ENCODE assay signal across 29 cellular contexts in genomic region chr7:75536491-75536890, GRCh38. TPM values are rescaled to one million over a fixed set of nuclear protein-coding genes. Genes with fewer than 3 reads are reported as not detected.
DNase-seq lines count a peak whose midpoint lies in the region; ATAC-seq, FAIRE-seq and TF ChIP-seq lines count a peak whose summit lies in the region.
"Had no signal": no experiment of that assay in that cellular context is flagged by ENCODE, and none has a peak within 500 bp of the region (broad histone marks: within the 10 kb centered on the region; RNA-seq: fewer than 3 reads in every experiment).

No MANE protein-coding gene starts in this region.

- BruUV-seq in GM12878 (replicated peaks; lab: Mats Ljungman, UMichigan) = no TSS peak

- intact Hi-C loops in activated CD8-positive, alpha-beta T cell treated with anti-CD3 and anti-CD28 coated beads for 36 hours (cut with micrococcal nuclease) = no loop called here
- intact Hi-C loops in GM12878 (cut with micrococcal nuclease; ENCODE audit: unreplicated experiment) = loop anchor here (10.0 kb wide), 1 partner anchor 98 kb away; no protein-coding TSS in a partner anchor
- intact Hi-C loops in kidney (cut with DNase I) = no loop called here
- intact Hi-C loops in sigmoid colon (cut with DNase I) = no loop called here

- H3K36me3 Mint-ChIP-seq in activated CD8-positive, alpha-beta T cell treated with anti-CD3 and anti-CD28 coated beads, Interleukin-2, amount 10 ng/mL, durations not matched to agents 7 days and 5 days (ENCODE audit: low read depth) = no peaks in the 10 kb centered on the region
- no peaks in the 10 kb centered on the region for H3K36me3 Mint-ChIP-seq in activated CD8-positive, alpha-beta T cell treated with anti-CD3 and anti-CD28 coated beads for 36 hours (ENCODE audit: low read depth)

- H3K4me3 ChIP-seq in GM12878 (no peak overlapping the region), kidney (ENCODE audit: low read length in 2 of 2) (no peak overlapping the region), sigmoid colon (no peak overlapping the region)
- H3K4me3 ChIP-seq: K562, SJCRH30 had no signal

- H3K27me3 ChIP-seq in GM12878 (replicated peaks in 1 of 2; ENCODE audit: control insufficient read depth in 2 of 2, insufficient read depth in 2 of 2, low read length in 1 of 2) = no peaks in the 10 kb centered on the region
- no peaks in the 10 kb centered on the region for H3K27me3 ChIP-seq in sigmoid colon
- H3K27me3 ChIP-seq: BE2C, SJCRH30 had no signal

- SMC1A ChIA-PET in GM12878 (lab: Charles Lee; ENCODE audit: uncharacterized antibody, unreplicated experiment) = no interaction called here

- TF ChIP-seq RAD21 in GM12878 (IDR thresholded peaks at IDR 0.05; ENCODE audit: insufficient read depth, low read depth, low read length) = no peak

- in situ Hi-C loops in GM12878 (cut with MboI) = no loop called here

- H4K20me1 ChIP-seq in GM12878 (ENCODE audit: control insufficient read depth, insufficient read depth) = no peaks in the 10 kb centered on the region

- 96% methylated on average over 4 of the region's 4 CpGs for WGBS in GM12878 (ENCODE audit: insufficient coverage, insufficient replicate concordance, low lambda C conversion rate, missing lambda C conversion rate)
- WGBS in sigmoid colon, 2 donors = 97 to 98% methylated on average over 4 of the region's 4 CpGs

- H3K4me1 ChIP-seq in GM12878 (ENCODE audit: control insufficient read depth, insufficient read depth, low read length) (peaks cover 11% of the 10 kb centered on the region), kidney (ENCODE audit: control insufficient read depth in 1 of 2, insufficient read depth in 1 of 2, low read depth in 1 of 2, low read length in 2 of 2) (no peaks in the 10 kb centered on the region), sigmoid colon (no peaks in the 10 kb centered on the region)
- H3K4me1 ChIP-seq: BE2C had no signal

- no peaks in the 10 kb centered on the region for H3K27me3 Mint-ChIP-seq in activated CD8-positive, alpha-beta T cell treated with anti-CD3 and anti-CD28 coated beads, Interleukin-2, amount 10 ng/mL, durations not matched to agents 7 days and 5 days (ENCODE audit: low read depth)
- H3K27me3 Mint-ChIP-seq in activated CD8-positive, alpha-beta T cell treated with anti-CD3 and anti-CD28 coated beads for 36 hours = no peaks in the 10 kb centered on the region

- H3K36me3 ChIP-seq in GM12878 (ENCODE audit: control insufficient read depth in 2 of 2, insufficient read depth in 2 of 2, low read length in 1 of 2) (no peaks in the 10 kb centered on the region), kidney (ENCODE audit: control insufficient read depth in 1 of 2, insufficient read depth in 2 of 2, low read length in 2 of 2) (peaks cover 16 to 18% of the 10 kb centered on the region in 2 donors), sigmoid colon (peaks cover 4 to 52% (median 8%) of the 10 kb centered on the region in 4 donors)
- H3K36me3 ChIP-seq: BE2C had no signal

- no peak overlapping the region for H3K4me2 ChIP-seq in GM12878 (ENCODE audit: control insufficient read depth, insufficient read depth)

- H3K4me3 Mint-ChIP-seq in activated CD8-positive, alpha-beta T cell treated with anti-CD3 and anti-CD28 coated beads, Interleukin-2, amount 10 ng/mL, durations not matched to agents 7 days and 5 days = no peak overlapping the region
- H3K4me3 Mint-ChIP-seq in activated CD8-positive, alpha-beta T cell treated with anti-CD3 and anti-CD28 coated beads for 36 hours = no peak overlapping the region

- no peak for ATAC-seq in activated CD8-positive, alpha-beta T cell treated with anti-CD3 and anti-CD28 coated beads, Interleukin-2, amount 10 ng/mL, durations not matched to agents 7 days and 5 days
- no peak for ATAC-seq in activated CD8-positive, alpha-beta T cell treated with anti-CD3 and anti-CD28 coated beads for 36 hours
- no peak for ATAC-seq in GM12878
- no peak for ATAC-seq in HG02623 (IDR thresholded peaks at IDR 0.05; ENCODE audit: unreplicated experiment)
- ATAC-seq: K562, PC-3, Right ventricle myocardium inferior had no signal

- no peaks in the 10 kb centered on the region for H3K4me1 Mint-ChIP-seq in activated CD8-positive, alpha-beta T cell treated with anti-CD3 and anti-CD28 coated beads, Interleukin-2, amount 10 ng/mL, durations not matched to agents 7 days and 5 days (ENCODE audit: low read depth)
- H3K4me1 Mint-ChIP-seq in activated CD8-positive, alpha-beta T cell treated with anti-CD3 and anti-CD28 coated beads for 36 hours (ENCODE audit: low read depth) = no peaks in the 10 kb centered on the region

- H3K27ac ChIP-seq in GM12878 (ENCODE audit: control insufficient read depth, insufficient read depth) (no peak overlapping the region), kidney (ENCODE audit: low read depth in 2 of 2, low read length in 2 of 2) (no peak overlapping the region), sigmoid colon (no peak overlapping the region)
- H3K27ac ChIP-seq: 22Rv1, SJCRH30 had no signal

- peak; percentile 12 for DNase-seq in activated CD8-positive, alpha-beta T cell treated with anti-CD3 and anti-CD28 coated beads, Interleukin-2, amount 10 ng/mL, durations not matched to agents 7 days and 5 days
- DNase-seq in activated CD8-positive, alpha-beta T cell treated with anti-CD3 and anti-CD28 coated beads for 36 hours = no peak
- DNase-seq in GM12878 (ENCODE audit: low read depth, low spot score) = no peak
- peak; percentile 33 for DNase-seq in kidney
- peak; percentile 4 for DNase-seq in sigmoid colon
- no peak for DNase-seq in 8988T
- no peak for DNase-seq in OCI-M2 (lab: John Stamatoyannopoulos, UW; ENCODE audit: unreplicated experiment)
- DNase-seq: ACHN, BE2C, Calu3, DMS79 treated with DMSO at 0.1 percent for 48 hours, GF-D8, Kasumi-1, NCI-H1092 treated with DMSO at 0.1 percent for 48 hours, NCI-H1436, NCI-H187, NCI-H2171 treated with DMSO at 0.1 percent for 48 hours, NCI-H524 treated with DMSO at 0.1 percent for 48 hours, NCI-H774, PC-3, SJCRH30 had no signal

- no peak for TF ChIP-seq EP300 in GM12878 (IDR thresholded peaks at IDR 0.05; ENCODE audit: borderline replicate concordance in 1 of 2, control insufficient read depth in 1 of 2, low read depth in 2 of 2, low read length in 2 of 2)
- no peak for TF ChIP-seq EP300 in sigmoid colon (IDR thresholded peaks at IDR 0.05)

- H3K9me3 ChIP-seq in GM12878 (replicated peaks; ENCODE audit: control insufficient read depth, insufficient read depth, low read length) (no peaks in the 10 kb centered on the region), kidney (ENCODE audit: control insufficient read depth in 1 of 2, low read length in 2 of 2) (no peaks in the 10 kb centered on the region), sigmoid colon (no peaks in the 10 kb centered on the region)
- H3K9me3 ChIP-seq: BE2C, SJCRH30 had no signal

- FAIRE-seq in GM12878 (lab: Jason Lieb, UNC) (peak; percentile 31), kidney (lab: Jason Lieb, UNC) (no peak)
- FAIRE-seq: GM12892, H54, HTR-8/SVneo, K562 had no signal

- no peaks in the 10 kb centered on the region for H3K79me2 ChIP-seq in GM12878 (ENCODE audit: control insufficient read depth, insufficient read depth, low read length)

- no peak for TF ChIP-seq CTCF in activated CD8-positive, alpha-beta T cell treated with anti-CD3 and anti-CD28 coated beads for 36 hours (IDR thresholded peaks at IDR 0.05)
- no peak for TF ChIP-seq CTCF in GM12878 (IDR thresholded peaks at IDR 0.05 in 2 of 3, conservative IDR thresholded peaks at IDR 0.05 in 1 of 3; ENCODE audit: control insufficient read depth in 2 of 3, extremely low read depth in 1 of 3, insufficient read depth in 1 of 3, low read depth in 3 of 3, low read length in 3 of 3)
- no peak for TF ChIP-seq CTCF in kidney (IDR thresholded peaks at IDR 0.05; ENCODE audit: borderline replicate concordance, extremely low read depth, insufficient read depth)
- TF ChIP-seq CTCF in sigmoid colon (IDR thresholded peaks at IDR 0.05) = no peak

- RAD21 ChIA-PET in GM12878 (lab: Charles Lee; ENCODE audit: unreplicated experiment) = no interaction called here

- no peaks in the 10 kb centered on the region for H3K9me3 Mint-ChIP-seq in activated CD8-positive, alpha-beta T cell treated with anti-CD3 and anti-CD28 coated beads, Interleukin-2, amount 10 ng/mL, durations not matched to agents 7 days and 5 days (ENCODE audit: insufficient read depth)
- no peaks in the 10 kb centered on the region for H3K9me3 Mint-ChIP-seq in activated CD8-positive, alpha-beta T cell treated with anti-CD3 and anti-CD28 coated beads for 36 hours

- H3K9ac ChIP-seq in GM12878 (ENCODE audit: control insufficient read depth, insufficient read depth, low read length) = no peak overlapping the region
- no peak overlapping the region for H3K9ac ChIP-seq in kidney (ENCODE audit: low read length in 2 of 2)

- TF ChIP-seq POLR2A in GM12878 (IDR thresholded peaks at IDR 0.05; ENCODE audit: low read depth, low read length) (no peak), sigmoid colon (IDR thresholded peaks at IDR 0.05) (no peak)

- CTCF ChIA-PET in activated CD8-positive, alpha-beta T cell treated with anti-CD3 and anti-CD28 coated beads, Interleukin-2, amount 10 ng/mL, durations not matched to agents 7 days and 5 days (lab: Charles Lee) = interaction anchor here (0.8 kb wide), 1 partner anchor 18 kb away, joined by 3 read pairs; no protein-coding TSS in a partner anchor
- CTCF ChIA-PET in activated CD8-positive, alpha-beta T cell treated with anti-CD3 and anti-CD28 coated beads for 36 hours (lab: Charles Lee) = no interaction called here
- CTCF ChIA-PET in GM12878 (lab: Yijun Ruan, JAX) = no interaction called here

- H2AFZ ChIP-seq in GM12878 (ENCODE audit: control insufficient read depth, low read depth, low read length) = no peak overlapping the region

- no peak overlapping the region for H3K27ac Mint-ChIP-seq in activated CD8-positive, alpha-beta T cell treated with anti-CD3 and anti-CD28 coated beads, Interleukin-2, amount 10 ng/mL, durations not matched to agents 7 days and 5 days
- H3K27ac Mint-ChIP-seq in activated CD8-positive, alpha-beta T cell treated with anti-CD3 and anti-CD28 coated beads for 36 hours = no peak overlapping the region

- POLR2A ChIA-PET in activated CD8-positive, alpha-beta T cell treated with anti-CD3 and anti-CD28 coated beads, Interleukin-2, amount 10 ng/mL, durations not matched to agents 7 days and 5 days (lab: Charles Lee) = no interaction called here
- POLR2A ChIA-PET in activated CD8-positive, alpha-beta T cell treated with anti-CD3 and anti-CD28 coated beads for 36 hours (lab: Charles Lee) = no interaction called here
- POLR2A ChIA-PET in GM12878 (lab: Charles Lee) = no interaction called here

RNA-seq across cellular contexts. Expression of gene SPDYE5, which starts 44.4 kb away (rescaled TPM):
- total RNA-seq in activated CD8-positive, alpha-beta T cell treated with anti-CD3 and anti-CD28 coated beads, Interleukin-2, amount 10 ng/mL, durations not matched to agents 7 days and 5 days = not detected
- under 1 TPM in 1 of 2 experiments, not detected in 1; 0.18 TPM for total RNA-seq in activated CD8-positive, alpha-beta T cell treated with anti-CD3 and anti-CD28 coated beads for 36 hours
- 0.17 and 0.39 TPM in 2 replicates for total RNA-seq in GM12878 (2013; cell fraction: nucleolus; rRNA removed)
- total RNA-seq in GM12878 (2014; rRNA removed) = 0.05 TPM in 1 of 2 replicates, not detected in the other
- not detected in 2 replicates for total RNA-seq in GM12878 (2014; rRNA removed; fragmentation: Illumina TruSeq; extraction: Trizol)
- total RNA-seq in GM12878 (2021) = not detected in 2 replicates
- 0.22 TPM for polyA plus RNA-seq in GM12878 (2011; ENCODE audit: low read depth)
- polyA plus RNA-seq in GM12878 (2011; rRNA removed) = not detected in 2 replicates
- not detected in 2 replicates for polyA plus RNA-seq in GM12878 (2011; cell fraction: cytosol; rRNA removed)
- 0.07 TPM in 1 of 2 replicates, not detected in the other for polyA plus RNA-seq in GM12878 (2011; cell fraction: nucleus; rRNA removed)
- 0.53 and 0.64 TPM in 2 replicates for polyA plus RNA-seq in GM12878 (2012)
- not detected in 2 replicates for polyA plus RNA-seq in GM12878 (2014; fragmentation: Illumina TruSeq; extraction: Trizol)
- under 1 TPM; 0.07 to 0.21 TPM for polyA plus RNA-seq in GM12878 (2014; fragmentation: Nextera tagmentation; extraction: Ambion mirVana)
- polyA plus RNA-seq in GM12878 (2014; rRNA removed) = not detected in 2 replicates
- polyA plus RNA-seq in GM12878 (2016; fragmentation: Nextera tagmentation; extraction: Ambion mirVana) = 1 to 10 TPM; 2.5 to 2.7 TPM
- not detected in 2 replicates for polyA minus RNA-seq in GM12878 (2011; rRNA and poly(A)+ RNA removed)
- not detected in 2 replicates for polyA minus RNA-seq in GM12878 (2011; cell fraction: cytosol; rRNA and poly(A)+ RNA removed)
- polyA minus RNA-seq in GM12878 (2011; cell fraction: nucleus; rRNA and poly(A)+ RNA removed) = not detected in 2 replicates
- not detected for total RNA-seq in kidney
- not detected for polyA plus RNA-seq in kidney (ENCODE audit: insufficient read depth, low read depth, low replicate concordance)
- total RNA-seq in sigmoid colon = not detected
- polyA plus RNA-seq in sigmoid colon = under 1 TPM in 1 of 3 donors, not detected in 2; 0.03 TPM
- total RNA-seq: Calu3, M059J, Right ventricle myocardium inferior, SJCRH30 had no signal

RNA-seq across cellular contexts. Expression of gene POM121C, which starts 50.4 kb away (rescaled TPM):
- 10 to 100 TPM; 78.2 to 82.5 TPM for total RNA-seq in activated CD8-positive, alpha-beta T cell treated with anti-CD3 and anti-CD28 coated beads, Interleukin-2, amount 10 ng/mL, durations not matched to agents 7 days and 5 days
- 10 to 100 TPM; 81.4 to 85.5 TPM for total RNA-seq in activated CD8-positive, alpha-beta T cell treated with anti-CD3 and anti-CD28 coated beads for 36 hours
- 140 and 162 TPM in 2 replicates for total RNA-seq in GM12878 (2013; cell fraction: nucleolus; rRNA removed)
- total RNA-seq in GM12878 (2014; rRNA removed) = 5.6 and 6.5 TPM in 2 replicates
- 9.6 and 9.8 TPM in 2 replicates for total RNA-seq in GM12878 (2014; rRNA removed; fragmentation: Illumina TruSeq; extraction: Trizol)
- 55.1 and 62.8 TPM in 2 replicates for total RNA-seq in GM12878 (2021)
- 24.9 TPM for polyA plus RNA-seq in GM12878 (2011; ENCODE audit: low read depth)
- 16.2 and 16.5 TPM in 2 replicates for polyA plus RNA-seq in GM12878 (2011; rRNA removed)
- polyA plus RNA-seq in GM12878 (2011; cell fraction: cytosol; rRNA removed) = 15.2 and 36.6 TPM in 2 replicates
- 51.3 and 52.2 TPM in 2 replicates for polyA plus RNA-seq in GM12878 (2011; cell fraction: nucleus; rRNA removed)
- polyA plus RNA-seq in GM12878 (2012) = 40.8 and 42.5 TPM in 2 replicates
- 56.8 and 58.6 TPM in 2 replicates for polyA plus RNA-seq in GM12878 (2014; fragmentation: Illumina TruSeq; extraction: Trizol)
- polyA plus RNA-seq in GM12878 (2014; fragmentation: Nextera tagmentation; extraction: Ambion mirVana) = 10 to 100 TPM in 1 of 2 experiments, 1 to 10 TPM in 1; 6.3 to 10.2 TPM
- polyA plus RNA-seq in GM12878 (2014; rRNA removed) = 17.9 and 23.1 TPM in 2 replicates
- 10 to 100 TPM; 39.1 to 54.7 TPM for polyA plus RNA-seq in GM12878 (2016; fragmentation: Nextera tagmentation; extraction: Ambion mirVana)
- 35.6 and 40.5 TPM in 2 replicates for polyA minus RNA-seq in GM12878 (2011; rRNA and poly(A)+ RNA removed)
- polyA minus RNA-seq in GM12878 (2011; cell fraction: cytosol; rRNA and poly(A)+ RNA removed) = 20.4 and 25.6 TPM in 2 replicates
- polyA minus RNA-seq in GM12878 (2011; cell fraction: nucleus; rRNA and poly(A)+ RNA removed) = 21.0 and 27.9 TPM in 2 replicates
- total RNA-seq in kidney = 47.2 TPM
- polyA plus RNA-seq in kidney (ENCODE audit: insufficient read depth, low read depth, low replicate concordance) = 8.6 TPM
- 10 to 100 TPM; 12.2 to 30.5 (median 15.8) TPM for total RNA-seq in sigmoid colon
- polyA plus RNA-seq in sigmoid colon = 10 to 100 TPM in 1 of 3 donors, 1 to 10 TPM in 2; 6.0 to 22.9 (median 6.9) TPM

Comparison
In these comparisons a context has a peak if more than half of its experiments do, and no peak if none do; other contexts are left out.
1. DNase-seq: peak in activated CD8-positive, alpha-beta T cell treated with anti-CD3 and anti-CD28 coated beads, Interleukin-2, amount 10 ng/mL, durations not matched to agents 7 days and 5 days (single experiment), kidney (single experiment) and sigmoid colon (single experiment); none in activated CD8-positive, alpha-beta T cell treated with anti-CD3 and anti-CD28 coated beads for 36 hours (single experiment), GM12878 (single experiment), 8988T (single experiment) and OCI-M2 (single experiment).